In the genomic region with DNA sequence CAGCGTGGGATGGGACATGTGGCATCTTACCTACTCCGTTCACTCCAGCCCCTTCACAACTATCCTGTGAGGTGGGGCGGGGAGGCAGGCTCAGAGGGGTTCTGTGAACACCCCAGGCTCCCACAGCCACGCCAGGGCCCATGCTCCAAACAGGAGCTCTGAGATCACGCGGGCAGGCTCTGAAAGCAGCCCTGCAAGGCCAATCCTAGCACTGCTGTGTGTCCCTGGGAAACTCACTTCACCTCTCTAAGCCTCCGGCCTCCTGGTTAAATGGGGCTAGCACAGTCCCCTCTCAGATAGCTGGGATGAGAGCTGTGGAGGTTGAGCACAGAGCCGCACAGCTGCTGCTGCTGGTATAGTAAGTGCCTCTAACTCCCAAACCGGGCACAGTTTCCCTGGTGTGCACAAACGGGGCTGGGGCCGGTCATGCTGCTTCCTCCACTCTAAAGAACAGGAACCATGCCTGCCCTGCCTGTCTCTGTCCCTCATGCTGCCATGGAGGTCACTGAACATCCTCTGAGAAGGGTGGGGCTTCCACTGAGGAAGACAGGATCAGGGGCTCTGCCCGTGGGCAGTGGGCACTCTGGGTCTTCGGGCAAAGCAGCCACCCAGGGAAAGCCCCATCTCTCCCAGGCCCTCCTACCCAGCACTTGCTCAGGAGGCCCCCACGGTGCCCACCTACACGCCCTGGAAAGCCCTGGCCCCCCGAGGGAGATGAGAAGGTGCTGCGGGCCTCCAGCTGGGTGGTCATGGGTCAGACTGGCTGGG, we compare ENCODE assay signal across 1 cellular context.
TF ChIP-seq lines count a peak whose summit lies in the region.

No MANE protein-coding gene starts in this region.

TF ChIP-seq in H1, 55 proteins besides CTCF, POLR2A, EP300 and RAD21:
- no peak for TF ChIP-seq EGR1 (IDR thresholded peaks at IDR 0.05; ENCODE audit: borderline replicate concordance, low read depth, low read length)
- no peak for TF ChIP-seq CEBPB (IDR thresholded peaks at IDR 0.05; ENCODE audit: low read depth, low read length)
- TF ChIP-seq JUN (IDR thresholded peaks at IDR 0.05; ENCODE audit: low read depth, low read length): no peak
- TF ChIP-seq CTBP2 (IDR thresholded peaks at IDR 0.05; ENCODE audit: borderline replicate concordance, insufficient read depth, insufficient read length, low read length): no peak
- no peak for TF ChIP-seq GABPA (IDR thresholded peaks at IDR 0.05; ENCODE audit: borderline replicate concordance, insufficient read depth, low read length)
- TF ChIP-seq ASH2L (IDR thresholded peaks at IDR 0.05; ENCODE audit: low read length): no peak
- no peak for TF ChIP-seq TEAD4 (IDR thresholded peaks at IDR 0.05; ENCODE audit: low read depth, low read length)
- no peak for TF ChIP-seq SIX5 (IDR thresholded peaks at IDR 0.05; ENCODE audit: low read depth, low read length)
- TF ChIP-seq TAF1 (IDR thresholded peaks at IDR 0.05; ENCODE audit: low read depth, low read length): no peak
- TF ChIP-seq SAP30 (IDR thresholded peaks at IDR 0.05; ENCODE audit: insufficient read depth, insufficient replicate concordance, low read length): no peak
- no peak for TF ChIP-seq CREB1 (IDR thresholded peaks at IDR 0.05)
- no peak for TF ChIP-seq SIN3A (conservative IDR thresholded peaks at IDR 0.05 in 1 of 2, IDR thresholded peaks at IDR 0.05 in 1 of 2; ENCODE audit: low read depth in 1 of 2, low read length in 2 of 2)
- no peak for TF ChIP-seq HDAC6 (IDR thresholded peaks at IDR 0.05; ENCODE audit: low read depth, low read length)
- no peak for TF ChIP-seq SRF (IDR thresholded peaks at IDR 0.05; ENCODE audit: low read depth, low read length)
- TF ChIP-seq CHD1 (IDR thresholded peaks at IDR 0.05; ENCODE audit: low read depth, low read length): no peak
- no peak for TF ChIP-seq SIRT6 (IDR thresholded peaks at IDR 0.05; ENCODE audit: low read length)
- no peak for TF ChIP-seq KDM1A (IDR thresholded peaks at IDR 0.05; ENCODE audit: borderline replicate concordance, low read length)
TF ChIP-seq in H1: peak in this region for 0.
